ENCODE assay signal across 13 cellular contexts in genomic region chr7:30751257-30751650, GRCh38. TPM values are rescaled to one million over a fixed set of nuclear protein-coding genes. Genes with fewer than 3 reads are reported as not detected.
DNase-seq lines count a peak whose midpoint lies in the region; ATAC-seq and TF ChIP-seq lines count a peak whose summit lies in the region.
"Had no signal": no experiment of that assay in that cellular context is flagged by ENCODE, and none has a peak within 500 bp of the region (broad histone marks: within the 10 kb centered on the region; RNA-seq: fewer than 3 reads in every experiment).

No MANE protein-coding gene starts in this region.

- H3K4me3 ChIP-seq in left ventricle myocardium inferior = peak overlapping the region; percentile 67
- peak overlapping the region in 1 of 2 donors; percentile 43 for H3K4me3 ChIP-seq in left lung
- peak overlapping the region in 1 of 4 donors; percentile 21 for H3K4me3 ChIP-seq in gastrocnemius medialis
- H3K4me3 ChIP-seq in aorta (ENCODE audit: low read length in 2 of 2) = no peak overlapping the region

- TF ChIP-seq POLR2A in gastrocnemius medialis (IDR thresholded peaks at IDR 0.05) = no peak

- no peaks in the 10 kb centered on the region for H3K9me3 ChIP-seq in left ventricle myocardium inferior (replicated peaks)
- no peaks in the 10 kb centered on the region for H3K9me3 ChIP-seq in left lung
- H3K9me3 ChIP-seq in gastrocnemius medialis = no peaks in the 10 kb centered on the region
- no peaks in the 10 kb centered on the region for H3K9me3 ChIP-seq in aorta (ENCODE audit: control insufficient read depth, low read length)

- H3K27me3 Mint-ChIP-seq in effector memory CD8-positive, alpha-beta T cell = peaks cover 5 to 29% of the 10 kb centered on the region in 2 donors
- H3K27me3 Mint-ChIP-seq: activated CD4-positive, alpha-beta memory T cell treated with anti-CD3 and anti-CD28 coated beads for 36 hours had no signal

- intact Hi-C loops in left ventricle myocardium inferior (cut with micrococcal nuclease) (no loop called here), left cardiac atrium (cut with DNase I) (no loop called here), left lung (cut with DNase I) (no loop called here), gastrocnemius medialis (cut with DNase I; ENCODE audit: low total_unique reads) (no loop called here), aorta (cut with DNase I) (loop anchor here (5.0 kb wide), 2 partner anchors 36 to 166 kb away; no protein-coding TSS in a partner anchor)

- H3K27ac ChIP-seq in left ventricle myocardium inferior (replicated peaks) (peak overlapping the region; percentile 83), left lung (peak overlapping the region; percentile 75 to 79), gastrocnemius medialis (peak overlapping the region; percentile 66 to 77 (median 73)), aorta (ENCODE audit: low read depth in 1 of 2, low read length in 2 of 2) (peak overlapping the region; percentile 42 to 51)
- H3K27ac ChIP-seq: HL-60 had no signal

- in situ Hi-C loops in gastrocnemius medialis (cut with MboI; ENCODE audit: low sequenced_read_pairs in 4 of 4) = no loop called here

- H3K36me3 ChIP-seq in left ventricle myocardium inferior = no peaks in the 10 kb centered on the region
- H3K36me3 ChIP-seq in left lung = no peaks in the 10 kb centered on the region
- H3K36me3 ChIP-seq in gastrocnemius medialis = no peaks in the 10 kb centered on the region
- no peaks in the 10 kb centered on the region for H3K36me3 ChIP-seq in aorta (ENCODE audit: control insufficient read depth in 1 of 2, insufficient read depth in 2 of 2, low read length in 1 of 2)

- H3K27ac Mint-ChIP-seq in effector memory CD8-positive, alpha-beta T cell = no peak overlapping the region
- H3K27ac Mint-ChIP-seq: activated CD4-positive, alpha-beta memory T cell treated with anti-CD3 and anti-CD28 coated beads for 36 hours had no signal

- no peaks in the 10 kb centered on the region for H3K9me3 Mint-ChIP-seq in effector memory CD8-positive, alpha-beta T cell

- H3K27me3 ChIP-seq in left ventricle myocardium inferior (ENCODE audit: low read depth) (no peaks in the 10 kb centered on the region), left lung (no peaks in the 10 kb centered on the region), gastrocnemius medialis (no peaks in the 10 kb centered on the region), aorta (ENCODE audit: control insufficient read depth in 1 of 2, insufficient read depth in 2 of 2, low read length in 1 of 2) (no peaks in the 10 kb centered on the region)

- no peak for ATAC-seq in left cardiac atrium
- no peak for ATAC-seq in left lung
- peak in 1 of 2 donors; percentile 2 for ATAC-seq in gastrocnemius medialis
- ATAC-seq in aorta (ENCODE audit: low FRiP score) = no peak
- ATAC-seq in effector memory CD8-positive, alpha-beta T cell (replicated peaks) = no peak
- ATAC-seq: stimulated activated naive CD8-positive, alpha-beta T cell treated with anti-CD3 and anti-CD28 coated beads, Interleukin-15, Interleukin-2, amounts not matched to agents 100 U/mL and 50 U/mL, for 24 hours had no signal

- TF ChIP-seq CTCF in left ventricle myocardium inferior (IDR thresholded peaks at IDR 0.05; ENCODE audit: borderline replicate concordance) (no peak), left lung (IDR thresholded peaks at IDR 0.05) (no peak), gastrocnemius medialis (IDR thresholded peaks at IDR 0.05 in 4 of 5, conservative IDR thresholded peaks at IDR 0.05 in 1 of 5) (no peak)

- peaks cover 61% of the 10 kb centered on the region for H3K4me1 ChIP-seq in left ventricle myocardium inferior
- peaks cover 8 to 24% of the 10 kb centered on the region in 2 donors for H3K4me1 ChIP-seq in left lung
- H3K4me1 ChIP-seq in gastrocnemius medialis = peaks cover 37 to 48% of the 10 kb centered on the region in 2 donors
- no peaks in the 10 kb centered on the region for H3K4me1 ChIP-seq in aorta (ENCODE audit: control insufficient read depth in 1 of 2, insufficient read depth in 2 of 2, low read length in 2 of 2)

- no peaks in the 10 kb centered on the region for H3K4me1 Mint-ChIP-seq in effector memory CD8-positive, alpha-beta T cell (ENCODE audit: low read depth in 2 of 2)

- DNase-seq in left ventricle myocardium inferior (no peak), left cardiac atrium (no peak), left lung (no peak), gastrocnemius medialis (no peak), aorta (no peak), T-helper 1 cell (no peak), NCI-H1694 (lab: John Stamatoyannopoulos, UW) (no peak)
- no peak for DNase-seq in effector memory CD8-positive, alpha-beta T cell
- DNase-seq: activated CD4-positive, alpha-beta memory T cell treated with anti-CD3 and anti-CD28 coated beads for 36 hours; mammary epithelial cell; NCI-H187 treated with DMSO at 0.1 percent for 48 hours; stimulated activated naive CD8-positive, alpha-beta T cell treated with anti-CD3 and anti-CD28 coated beads, Interleukin-15, Interleukin-2, amounts not matched to agents 100 U/mL and 50 U/mL, for 24 hours had no signal

- 24 to 28% methylated on average over 6 of the region's 6 CpGs for WGBS in aorta, 2 donors

- H3K4me3 Mint-ChIP-seq in effector memory CD8-positive, alpha-beta T cell = no peak overlapping the region
- H3K4me3 Mint-ChIP-seq: activated CD4-positive, alpha-beta memory T cell treated with anti-CD3 and anti-CD28 coated beads for 36 hours had no signal

- no peaks in the 10 kb centered on the region for H3K36me3 Mint-ChIP-seq in effector memory CD8-positive, alpha-beta T cell (ENCODE audit: insufficient read depth)
- H3K36me3 Mint-ChIP-seq: activated CD4-positive, alpha-beta memory T cell treated with anti-CD3 and anti-CD28 coated beads for 36 hours had no signal

RNA-seq across cellular contexts. Expression of gene INMT, which starts 0.7 kb away (rescaled TPM):
- 49.5 TPM for total RNA-seq in left ventricle myocardium inferior
- total RNA-seq in left cardiac atrium = 10 to 100 TPM; 47.7 to 94.5 TPM
- total RNA-seq in left lung = 100 to 1,000 TPM; 123 to 164 TPM
- total RNA-seq in gastrocnemius medialis = 1 to 10 TPM; 1.9 to 8.6 (median 5.5) TPM
- 100 to 1,000 TPM in 1 of 2 donors, 10 to 100 TPM in 1; 83.0 to 131 TPM for total RNA-seq in aorta
- 100 to 1,000 TPM in 1 of 2 donors, 10 to 100 TPM in 1; 76.7 to 105 TPM for polyA plus RNA-seq in aorta
- total RNA-seq: activated CD4-positive, alpha-beta memory T cell treated with anti-CD3 and anti-CD28 coated beads for 36 hours; mammary epithelial cell had no signal
- polyA plus RNA-seq: mammary epithelial cell had no signal

RNA-seq across cellular contexts. Expression of gene MINDY4, which starts 20.0 kb away (rescaled TPM):
- total RNA-seq in left ventricle myocardium inferior (3.8 TPM), left cardiac atrium (1 to 10 TPM; 3.9 to 5.1 TPM), left lung (1 to 10 TPM; 8.0 to 9.4 TPM), gastrocnemius medialis (1 to 10 TPM; 1.4 to 4.3 (median 3.0) TPM), aorta (10 to 100 TPM; 20.2 to 22.2 TPM)
- polyA plus RNA-seq in aorta = 10 to 100 TPM in 1 of 2 donors, 1 to 10 TPM in 1; 3.1 to 26.1 TPM

Comparison
In these comparisons a context has a peak if more than half of its experiments do, and no peak if none do; other contexts are left out.
1. intact Hi-C loops: an anchor here in aorta (5.0 kb wide); none called in left ventricle myocardium inferior, left cardiac atrium, left lung and gastrocnemius medialis.